ENCODE assay signal across 32 cellular contexts in genomic region chr10:78624791-78625190, GRCh38.
"Had no signal": no experiment of that assay in that cellular context is flagged by ENCODE, and none has a peak within 500 bp of the region (broad histone marks: within the 10 kb centered on the region; RNA-seq: fewer than 3 reads in every experiment).

No MANE protein-coding gene starts in this region.

- H3K36me3 ChIP-seq: cardiac muscle cell, SJCRH30, WERI-Rb-1 had no signal

- H3K9me3 Mint-ChIP-seq: activated CD8-positive, alpha-beta T cell treated with anti-CD3 and anti-CD28 coated beads for 36 hours; activated naive CD8-positive, alpha-beta T cell treated with anti-CD3 and anti-CD28 coated beads for 36 hours; activated T-cell treated with anti-CD3 and anti-CD28 coated beads, Interleukin-2, amount 50 U/mL, for 72 hours; activated T-helper 17 cell treated with anti-CD3 and anti-CD28 coated beads, Interleukin-2, amount 50 U/mL, for 72 hours had no signal

- H3K4me1 ChIP-seq: SJCRH30 had no signal

- H3K27me3 ChIP-seq: cardiac muscle cell had no signal

- H3K27me3 Mint-ChIP-seq: activated naive CD8-positive, alpha-beta T cell treated with anti-CD3 and anti-CD28 coated beads for 36 hours had no signal

- FAIRE-seq: K562 had no signal

- ATAC-seq: activated CD8-positive, alpha-beta T cell treated with anti-CD3 and anti-CD28 coated beads for 36 hours; activated T-cell treated with anti-CD3 and anti-CD28 coated beads, Interleukin-2, amount 50 U/mL, for 72 hours; K562; Panc1 had no signal

- H3K27ac ChIP-seq: SJCRH30, SK-N-MC, WERI-Rb-1 had no signal

- H3K9me3 ChIP-seq: SJCRH30 had no signal

- H3K4me3 Mint-ChIP-seq: activated CD8-positive, alpha-beta T cell treated with anti-CD3 and anti-CD28 coated beads for 36 hours; activated naive CD8-positive, alpha-beta T cell treated with anti-CD3 and anti-CD28 coated beads for 36 hours; activated T-cell treated with anti-CD3 and anti-CD28 coated beads, Interleukin-2, amount 50 U/mL, for 72 hours; activated T-helper 17 cell treated with anti-CD3 and anti-CD28 coated beads, Interleukin-2, amount 50 U/mL, for 72 hours had no signal

- H3K4me3 ChIP-seq: cardiac muscle cell, K562, SJCRH30, SK-N-MC had no signal

- DNase-seq: activated CD4-positive, alpha-beta T cell treated with anti-CD3 and anti-CD28 coated beads for 1 hour; activated CD4-positive, alpha-beta T cell treated with anti-CD3 and anti-CD28 coated beads for 48 hours; activated CD4-positive, CD25-positive, alpha-beta regulatory T cell; activated CD8-positive, alpha-beta T cell treated with anti-CD3 and anti-CD28 coated beads for 36 hours; activated effector memory CD4-positive, alpha-beta T cell treated with anti-CD3 and anti-CD28 coated beads, Interleukin-2, amount 50 U/mL, for 16 hours; activated naive CD4-positive, alpha-beta T cell; activated naive CD4-positive, alpha-beta T cell treated with anti-CD3 and anti-CD28 coated beads, Interleukin-2, amount 50 U/mL, for 16 hours; activated naive CD8-positive, alpha-beta T cell treated with anti-CD3 and anti-CD28 coated beads for 36 hours; activated T-cell treated with anti-CD3 and anti-CD28 coated beads, Interleukin-2, amount 50 U/mL, for 1 hour; activated T-cell treated with anti-CD3 and anti-CD28 coated beads, Interleukin-2, amount 50 U/mL, for 72 hours; amniotic stem cell; aorta; NCI-H1092 treated with DMSO at 0.1 percent for 48 hours; NCI-H1417; NCI-H187; NCI-H2029 treated with DMSO at 0.1 percent for 48 hours; NCI-H2107; NCI-H2171; NCI-H510A; NCI-H526; NCI-H748 treated with DMSO at 0.1 percent for 48 hours; NK-92 treated with Interleukin-12 subunit alpha and Interleukin-12 subunit beta, amount 100 ng/mL, for 24 hours; SHP77; SJCRH30; T-helper 1 cell; T1000; WERI-Rb-1 had no signal

- H3K27ac Mint-ChIP-seq: activated CD8-positive, alpha-beta T cell treated with anti-CD3 and anti-CD28 coated beads for 36 hours; activated naive CD8-positive, alpha-beta T cell treated with anti-CD3 and anti-CD28 coated beads for 36 hours; activated T-cell treated with anti-CD3 and anti-CD28 coated beads, Interleukin-2, amount 50 U/mL, for 72 hours; activated T-helper 17 cell treated with anti-CD3 and anti-CD28 coated beads, Interleukin-2, amount 50 U/mL, for 72 hours had no signal
